22 cellular contexts compared by ENCODE assay signal in the genomic region with DNA sequence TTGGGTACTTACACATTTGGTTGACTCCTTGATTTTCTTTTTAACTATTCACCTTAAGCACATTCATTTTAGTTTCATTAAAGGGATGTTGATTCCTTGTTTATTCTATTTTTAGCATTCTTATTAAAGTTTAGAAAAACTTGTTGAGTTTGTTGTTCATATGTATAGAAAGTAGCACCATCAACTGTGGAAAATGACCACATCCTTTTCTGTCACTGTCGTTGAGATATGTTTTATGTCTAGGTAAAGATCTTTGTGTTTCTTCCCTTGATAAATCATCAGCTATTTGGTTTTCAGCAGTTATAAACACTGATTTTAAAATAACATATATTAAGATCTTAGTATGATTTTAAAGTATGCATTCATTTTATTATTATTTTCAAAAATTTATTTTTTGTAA.
"Had no signal": no experiment of that assay in that cellular context is flagged by ENCODE, and none has a peak within 500 bp of the region (broad histone marks: within the 10 kb centered on the region; RNA-seq: fewer than 3 reads in every experiment).

No MANE protein-coding gene starts in this region.

- H3K27me3 Mint-ChIP-seq: IgD-negative memory B cell had no signal

- H3K27ac ChIP-seq: KMS-11, RWPE1 had no signal

- H3K9me3 ChIP-seq: SK-N-SH had no signal

- H3K4me3 Mint-ChIP-seq: IgD-negative memory B cell had no signal

- H3K9me3 Mint-ChIP-seq: IgD-negative memory B cell had no signal

- ATAC-seq: K562 had no signal

- H3K9ac ChIP-seq: KMS-11, SK-N-SH had no signal

- FAIRE-seq: K562 had no signal

- H3K27ac Mint-ChIP-seq: IgD-negative memory B cell had no signal

- H3K4me3 ChIP-seq: K562 had no signal

- DNase-seq: Kasumi-1, MM.1S, NCI-H1048, NCI-H1105, NCI-H1417 treated with DMSO at 0.1 percent for 48 hours, NCI-H187, NCI-H2029, NCI-H2081 treated with DMSO at 0.1 percent for 48 hours, NCI-H2171, NCI-H226, NCI-H446, NCI-H510A, NCI-H524 treated with DMSO at 0.1 percent for 48 hours, NCI-H69, NCI-H774, SHP77, SK-N-SH, SW 1271 had no signal
